In genomic region chr4:72112514-72113156, GRCh38 we compare ENCODE assay signal across 9 cellular contexts.
DNase-seq lines count a peak whose midpoint lies in the region; ATAC-seq, FAIRE-seq and TF ChIP-seq lines count a peak whose summit lies in the region.
"Had no signal": no experiment of that assay in that cellular context is flagged by ENCODE, and none has a peak within 500 bp of the region (broad histone marks: within the 10 kb centered on the region; RNA-seq: fewer than 3 reads in every experiment).

No MANE protein-coding gene starts in this region.

- DNase-seq in stimulated activated CD4-positive, alpha-beta T cell treated with anti-CD3 and anti-CD28 coated beads, Interleukin-1b, Interleukin-23, amount 100 ng/mL, for 48 hours = peak; percentile 19
- no peak for DNase-seq in stimulated activated CD4-positive, alpha-beta T cell treated with anti-CD3 and anti-CD28 coated beads, Interleukin-12 subunit alpha, Interleukin-12 subunit beta, amount 100 ng/mL, for 4 hours
- DNase-seq in PC-9 (peak in 1 of 2 experiments; percentile 79), NCI-H146 treated with DMSO at 0.1 percent for 48 hours (lab: John Stamatoyannopoulos, UW; ENCODE audit: unreplicated experiment) (no peak), SK-N-DZ (ENCODE audit: low spot score) (no peak)
- no peak for DNase-seq in central memory CD4-positive, alpha-beta T cell

- H3K36me3 ChIP-seq in PC-9 (ENCODE audit: low read depth) = no peaks in the 10 kb centered on the region
- H3K36me3 ChIP-seq: adrenal gland had no signal

- H3K27me3 ChIP-seq in PC-9 (ENCODE audit: insufficient read depth, low read depth) = no peaks in the 10 kb centered on the region
- H3K27me3 ChIP-seq: adrenal gland had no signal

- H3K9me2 ChIP-seq in PC-9 (ENCODE audit: insufficient read depth) = no peaks in the 10 kb centered on the region

- peak; percentile 95 for ATAC-seq in HG02885 (IDR thresholded peaks at IDR 0.05; ENCODE audit: poor library complexity, unreplicated experiment)

- intact Hi-C loops in PC-9 (cut with micrococcal nuclease; ENCODE audit: unreplicated experiment) = no loop called here

- H3K4me3 ChIP-seq in PC-9 = no peak overlapping the region
- H3K4me3 ChIP-seq: adrenal gland had no signal

- no peaks in the 10 kb centered on the region for H3K79me2 ChIP-seq in PC-9 (ENCODE audit: low read depth)

- peak overlapping the region; percentile 50 for H3K27ac ChIP-seq in PC-9
- H3K27ac ChIP-seq: adrenal gland had no signal

- H3K4me1 ChIP-seq in PC-9 (replicated peaks; ENCODE audit: insufficient read depth) = peaks cover 9% of the 10 kb centered on the region; the same call in 1 of the 2 replicates
- H3K4me1 ChIP-seq: adrenal gland had no signal

- CTCF ChIA-PET in PC-9 (lab: Charles Lee) = no interaction called here

- H3F3A ChIP-seq in PC-9 (ENCODE audit: insufficient read depth, low read depth) = peaks cover 4% of the 10 kb centered on the region; the same call in 1 of the 2 replicates

- POLR2A ChIA-PET in PC-9 (lab: Charles Lee; ENCODE audit: unreplicated experiment) = no interaction called here

- TF ChIP-seq CTCF in PC-9 (conservative IDR thresholded peaks at IDR 0.05) = no peak

- BruUV-seq in PC-9 (replicated peaks; lab: Mats Ljungman, UMichigan) = no TSS peak

- no peaks in the 10 kb centered on the region for H4K20me1 ChIP-seq in PC-9 (ENCODE audit: insufficient read depth)

- peak; percentile 30 for FAIRE-seq in islet of Langerhans (lab: Jason Lieb, UNC)

- no peaks in the 10 kb centered on the region for H3K9me3 ChIP-seq in PC-9 (ENCODE audit: insufficient read depth, low read depth)
- H3K9me3 ChIP-seq: adrenal gland had no signal

- H3K4me2 ChIP-seq in PC-9 = no peak overlapping the region

- H2AFZ ChIP-seq in PC-9 = no peak overlapping the region
